Comparison of ENCODE assay signal across 8 cellular contexts in the genomic region with DNA sequence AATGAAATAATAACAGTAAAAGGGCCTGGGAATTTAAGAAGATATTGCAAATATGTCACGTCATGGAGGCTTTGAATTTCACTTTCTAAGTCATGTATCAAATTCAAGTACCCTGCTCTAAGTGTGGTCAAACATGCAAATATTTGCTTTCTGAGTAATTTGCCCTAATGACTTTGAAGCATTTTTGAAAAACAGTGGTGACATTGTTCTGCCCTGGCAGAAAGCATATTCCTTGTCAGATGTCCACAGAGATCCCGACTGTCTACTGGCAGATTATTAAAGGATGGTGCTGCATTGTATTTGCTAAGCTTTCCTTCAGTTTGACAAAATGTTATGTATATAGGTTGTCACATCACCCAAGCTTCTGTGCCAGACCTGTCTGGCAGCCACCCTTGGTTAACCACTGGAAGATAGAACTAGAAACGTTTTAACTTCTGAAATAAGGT.
DNase-seq lines count a peak whose midpoint lies in the region; ATAC-seq, FAIRE-seq and TF ChIP-seq lines count a peak whose summit lies in the region.

No MANE protein-coding gene starts in this region.

- TF ChIP-seq CTCF in cardiac fibroblast (IDR thresholded peaks at IDR 0.05; ENCODE audit: low read depth, low read length), result no peak
- TF ChIP-seq CTCF in omental fat pad (IDR thresholded peaks at IDR 0.05), result no peak

- TF ChIP-seq POLR2A in GM12891 (IDR thresholded peaks at IDR 0.05; ENCODE audit: low read depth, low read length), result no peak

- DNase-seq in NCI-H1092 (lab: John Stamatoyannopoulos, UW), result peak; percentile 70
- DNase-seq in cardiac fibroblast (ENCODE audit: low read depth in 2 of 2), result peak; percentile 71 to 74
- DNase-seq in stromal cell of bone marrow (ENCODE audit: low read depth), result peak; percentile 70
- DNase-seq in stimulated activated naive CD4-positive, alpha-beta T cell (lab: John Stamatoyannopoulos, UW), result no peak
- DNase-seq in NCI-H82 treated with DMSO at 0.1 percent for 48 hours (lab: John Stamatoyannopoulos, UW; ENCODE audit: unreplicated experiment), result no peak
- no peak for DNase-seq in GM12891 (ENCODE audit: insufficient read length, low spot score)
- DNase-seq in omental fat pad (ENCODE audit: low spot score), result no peak

- no peak overlapping the region for H3K4me3 ChIP-seq in cardiac fibroblast (replicated peaks in 1 of 2; ENCODE audit: low read depth in 2 of 2, low read length in 2 of 2)

- no peak for FAIRE-seq in GM12891 (lab: Jason Lieb, UNC)

- ATAC-seq in GM19395 (IDR thresholded peaks at IDR 0.05; ENCODE audit: unreplicated experiment), result peak; percentile 49
- ATAC-seq in omental fat pad (ENCODE audit: low FRiP score), result no peak

TF ChIP-seq in GM12891, 5 proteins besides CTCF, POLR2A, EP300 and RAD21:
- TF ChIP-seq POLR2AphosphoS5 (IDR thresholded peaks at IDR 0.05; ENCODE audit: low read depth, low read length) (no peak), PAX5 (IDR thresholded peaks at IDR 0.05; ENCODE audit: insufficient read depth, low read length, severe bottlenecking) (no peak), POU2F2 (IDR thresholded peaks at IDR 0.05; ENCODE audit: low read depth, low read length) (no peak)

Comparison
In these comparisons a context has a peak if more than half of its experiments do, and no peak if none do; other contexts are left out.
1. DNase-seq: peak in NCI-H1092 (single experiment), cardiac fibroblast (2 of 2) and stromal cell of bone marrow (single experiment); none in stimulated activated naive CD4-positive, alpha-beta T cell (0 of 6), NCI-H82 treated with DMSO at 0.1 percent for 48 hours (single experiment), GM12891 (single experiment) and omental fat pad (single experiment).